Comparison of ENCODE assay signal across 21 cellular contexts in genomic region chr10:132320776-132321469, GRCh38. TPM values are rescaled to one million over a fixed set of nuclear protein-coding genes. Genes with fewer than 3 reads are reported as not detected.
DNase-seq lines count a peak whose midpoint lies in the region; ATAC-seq, FAIRE-seq and TF ChIP-seq lines count a peak whose summit lies in the region.
"Had no signal": no experiment of that assay in that cellular context is flagged by ENCODE, and none has a peak within 500 bp of the region (broad histone marks: within the 10 kb centered on the region; RNA-seq: fewer than 3 reads in every experiment).

No MANE protein-coding gene starts in this region.

- H3K9me3 ChIP-seq in Panc1 (ENCODE audit: control insufficient read depth, insufficient read depth, low read depth, low read length) (no peaks in the 10 kb centered on the region), H1 (ENCODE audit: insufficient read depth in 2 of 2, low read depth in 1 of 2, low read length in 1 of 2) (no peaks in the 10 kb centered on the region), smooth muscle cell (replicated peaks; ENCODE audit: low read depth) (no peaks in the 10 kb centered on the region)
- H3K9me3 ChIP-seq: heart right ventricle, lower lobe of right lung, suprapubic skin had no signal

- H3K4ac ChIP-seq in H1 (replicated peaks; ENCODE audit: insufficient read length, low read depth, low read length): no peak overlapping the region

- BruUV-seq in Panc1 (replicated peaks; lab: Mats Ljungman, UMichigan): no TSS peak

- no peak overlapping the region for H2BK120ac ChIP-seq in H1 (replicated peaks; ENCODE audit: low read depth, low read length)

- H3K14ac ChIP-seq in H1 (ENCODE audit: insufficient read length): no peak overlapping the region

- no peak overlapping the region for H2BK20ac ChIP-seq in H1 (ENCODE audit: low read length)

- H3K4me3 ChIP-seq in Panc1 (ENCODE audit: low read depth in 2 of 2, low read length in 2 of 2) (no peak overlapping the region), H1 (ENCODE audit: extremely low read depth in 1 of 4, insufficient read depth in 2 of 4, low read depth in 3 of 4, low read length in 4 of 4) (no peak overlapping the region), smooth muscle cell (no peak overlapping the region)
- H3K4me3 ChIP-seq: heart right ventricle, lower lobe of right lung, suprapubic skin had no signal

- no peak overlapping the region for H4K8ac ChIP-seq in H1 (ENCODE audit: extremely low read depth, insufficient read depth, low read length)

- H4K20me1 ChIP-seq in H1 (replicated peaks in 1 of 2; ENCODE audit: control insufficient read depth in 1 of 2, insufficient read depth in 2 of 2, low read length in 2 of 2): no peaks in the 10 kb centered on the region
- H4K20me1 ChIP-seq in smooth muscle cell (ENCODE audit: low read depth): no peaks in the 10 kb centered on the region

- H3K4me1 ChIP-seq in Panc1 (ENCODE audit: control insufficient read depth, insufficient read depth, low read length) (peaks cover 33% of the 10 kb centered on the region), H1 (replicated peaks in 1 of 4; ENCODE audit: control insufficient read depth in 3 of 4, insufficient read depth in 4 of 4, low read length in 3 of 4) (no peaks in the 10 kb centered on the region; a peak in 1 of 7 replicates), smooth muscle cell (ENCODE audit: low read depth) (no peaks in the 10 kb centered on the region)
- H3K4me1 ChIP-seq: lower lobe of right lung had no signal

- no peak overlapping the region for H3K23ac ChIP-seq in H1 (ENCODE audit: insufficient read length)

- H2BK12ac ChIP-seq in H1 (ENCODE audit: low read depth, low read length): no peak overlapping the region

- in situ Hi-C loops in Panc1 (cut with HindIII; ENCODE audit: low pct_unique_long_range_greater_than_20kb, low sequenced_read_pairs): no loop called here

- no peaks in the 10 kb centered on the region for H3K27me3 ChIP-seq in Panc1 (ENCODE audit: control insufficient read depth, insufficient read depth, low read length)
- H3K27me3 ChIP-seq in H1 (replicated peaks in 1 of 4; ENCODE audit: control insufficient read depth in 3 of 4, extremely low read depth in 1 of 4, insufficient read depth in 3 of 4, low read length in 3 of 4): no peaks in the 10 kb centered on the region
- H3K27me3 ChIP-seq in smooth muscle cell (ENCODE audit: low read depth): no peaks in the 10 kb centered on the region
- H3K27me3 ChIP-seq: heart right ventricle, suprapubic skin had no signal

- H3K9ac ChIP-seq in H1 (replicated peaks in 1 of 4; ENCODE audit: extremely low read depth in 1 of 4, low read depth in 3 of 4, low read length in 3 of 4) (no peak overlapping the region), smooth muscle cell (ENCODE audit: low read depth) (peak overlapping the region; percentile 65)

- no peaks in the 10 kb centered on the region for H3K23me2 ChIP-seq in H1 (ENCODE audit: low read depth, low read length)

- intact Hi-C loops in Right ventricle myocardium inferior (cut with DNase I): no loop called here
- intact Hi-C loops in Right ventricle myocardium superior (cut with DNase I): no loop called here
- intact Hi-C loops in Panc1 (cut with micrococcal nuclease; ENCODE audit: unreplicated experiment): no loop called here

- TF ChIP-seq EP300 in H1 (IDR thresholded peaks at IDR 0.05; ENCODE audit: borderline replicate concordance in 1 of 2, low read depth in 2 of 2, low read length in 2 of 2): no peak

- H2AK5ac ChIP-seq in H1 (ENCODE audit: low read depth, low read length): no peak overlapping the region

- no peaks in the 10 kb centered on the region for H3K79me2 ChIP-seq in H1 (ENCODE audit: control insufficient read depth in 1 of 2, insufficient read depth in 2 of 2, low read length in 2 of 2)
- H3K79me2 ChIP-seq in smooth muscle cell (ENCODE audit: low read depth): no peaks in the 10 kb centered on the region

- no peak overlapping the region for H3K18ac ChIP-seq in H1 (ENCODE audit: extremely low read depth, low read length)

- TF ChIP-seq POLR2A in H1 (IDR thresholded peaks at IDR 0.05; ENCODE audit: control extremely low read depth in 1 of 2, low read depth in 2 of 2, low read length in 2 of 2): no peak

- TF ChIP-seq CTCF in Panc1 (IDR thresholded peaks at IDR 0.05): no peak
- no peak for TF ChIP-seq CTCF in H1 (IDR thresholded peaks at IDR 0.05; ENCODE audit: control extremely low read depth in 1 of 3, insufficient read depth in 1 of 3, low read depth in 1 of 3, low read length in 3 of 3)
- TF ChIP-seq CTCF in smooth muscle cell (IDR thresholded peaks at IDR 0.05; ENCODE audit: borderline replicate concordance, insufficient read depth, poor library complexity, severe bottlenecking): no peak

- no peak overlapping the region for H2BK15ac ChIP-seq in H1 (ENCODE audit: low read length)

- H3K4me2 ChIP-seq in H1 (ENCODE audit: insufficient read depth in 1 of 2, low read depth in 2 of 2, low read length in 2 of 2) (no peak overlapping the region), smooth muscle cell (peak overlapping the region; percentile 75)

- no peak for FAIRE-seq in H1 (lab: Jason Lieb, UNC)
- FAIRE-seq: A204.1, colon, endometrium had no signal

- peaks cover 13% of the 10 kb centered on the region for H3F3A ChIP-seq in smooth muscle cell (ENCODE audit: low read depth)

- no peaks in the 10 kb centered on the region for H3K79me1 ChIP-seq in H1 (ENCODE audit: low read depth, low read length)

- no peak overlapping the region for H2AFZ ChIP-seq in H1 (ENCODE audit: low read length)
- H2AFZ ChIP-seq in smooth muscle cell (ENCODE audit: low read depth): no peak overlapping the region

- H4K5ac ChIP-seq in H1 (ENCODE audit: insufficient read length, low read depth, low read length): no peak overlapping the region

- no peak for TF ChIP-seq RAD21 in H1 (IDR thresholded peaks at IDR 0.05 in 1 of 2, conservative IDR thresholded peaks at IDR 0.05 in 1 of 2; ENCODE audit: low read depth in 2 of 2, low read length in 2 of 2)

- ATAC-seq in Right ventricle myocardium inferior (peak; percentile 20), Right ventricle myocardium superior (ENCODE audit: poor library complexity) (no peak), Panc1 (peak; percentile 14), HG03378 (IDR thresholded peaks at IDR 0.05; ENCODE audit: unreplicated experiment) (no peak)

- WGBS in H1 (ENCODE audit: extremely low coverage in 1 of 2, insufficient coverage in 1 of 2, insufficient read length in 1 of 2, insufficient replicate concordance in 2 of 2, low coverage in 1 of 2, low lambda C conversion rate in 2 of 2, missing lambda C conversion rate in 1 of 2), 2 experiments: 86% methylated on average over 9 of the region's 9 CpGs; no CpG with 5 or more reads in 1 of the 2 experiments
- 93% methylated on average over 9 of the region's 9 CpGs for WGBS in smooth muscle cell (ENCODE audit: low lambda C conversion rate)

- H3K56ac ChIP-seq in H1 (replicated peaks; ENCODE audit: insufficient read length, low read depth, low read length): no peak overlapping the region

- DNase-seq in Right ventricle myocardium inferior (ENCODE audit: missing footprints) (no peak), Right ventricle myocardium superior (no peak), Panc1 (ENCODE audit: low read depth, low spot score) (no peak), H1 (ENCODE audit: low read depth in 1 of 2, low spot score in 2 of 2) (no peak), smooth muscle cell (lab: John Stamatoyannopoulos, UW; ENCODE audit: unreplicated experiment) (no peak), inferior parietal cortex (ENCODE audit: extremely low spot score) (no peak), SIG-M5 (lab: John Stamatoyannopoulos, UW) (no peak)
- DNase-seq: activated naive CD4-positive, alpha-beta T cell treated with anti-CD3 and anti-CD28 coated beads, Interleukin-2, amount 10 ng/mL, durations not matched to agents 7 days and 5 days; activated T-cell treated with anti-CD3 and anti-CD28 coated beads, Interleukin-2, amount 50 U/mL, for 4 hours; heart right ventricle; KG1; NCI-H1048; NCI-H2029; stimulated activated CD4-positive, alpha-beta T cell treated with anti-CD3 and anti-CD28 coated beads, Interleukin-12 subunit alpha, Interleukin-12 subunit beta, amount 100 ng/mL, for 4 hours had no signal

- no peaks in the 10 kb centered on the region for H3K36me3 ChIP-seq in Panc1 (ENCODE audit: control insufficient read depth, insufficient read depth, low read length)
- H3K36me3 ChIP-seq in H1 (ENCODE audit: control insufficient read depth in 2 of 4, insufficient read depth in 4 of 4, low read length in 3 of 4): no peaks in the 10 kb centered on the region; a peak in 1 of 8 replicates
- no peaks in the 10 kb centered on the region for H3K36me3 ChIP-seq in smooth muscle cell (ENCODE audit: low read depth)
- H3K36me3 ChIP-seq: lower lobe of right lung, suprapubic skin had no signal

- H3K27ac ChIP-seq in Panc1 (ENCODE audit: low read length): peak overlapping the region; percentile 72
- H3K27ac ChIP-seq in H1 (ENCODE audit: low read depth, low read length): no peak overlapping the region
- peak overlapping the region; percentile 76 for H3K27ac ChIP-seq in smooth muscle cell (ENCODE audit: low read depth)
- H3K27ac ChIP-seq: C4-2B, lower lobe of right lung, suprapubic skin had no signal

- CTCF ChIA-PET in Panc1 (lab: Charles Lee): no interaction called here
- CTCF ChIA-PET in H1 (lab: Charles Lee; ENCODE audit: partially characterized antibody): interaction anchor here (0.6 to 1.1 kb wide), 4 partner anchors 10 to 381 kb away, joined by 3 to 4 read pairs (median 3); no protein-coding TSS in a partner anchor

- H2BK5ac ChIP-seq in H1 (ENCODE audit: low read depth, low read length): no peak overlapping the region

- H4K91ac ChIP-seq in H1 (replicated peaks; ENCODE audit: insufficient read length, low read length): peak overlapping the region; percentile 54

- POLR2A ChIA-PET in Panc1 (lab: Charles Lee) (no interaction called here), H1 (lab: Charles Lee; ENCODE audit: partially characterized antibody) (no interaction called here)

RNA-seq across cellular contexts. Expression of gene LRRC27, which starts 11.1 kb away (rescaled TPM):
- total RNA-seq in Right ventricle myocardium inferior (4.2 TPM), Right ventricle myocardium superior (3.9 TPM), Panc1 (2021; ENCODE audit: unreplicated experiment) (15.7 TPM), smooth muscle cell (6.3 and 7.6 TPM in 2 replicates)
- polyA plus RNA-seq in Panc1 (2012; ENCODE audit: insufficient read length): 15.9 TPM
- total RNA-seq in H1 (2021; fragmentation: NEBNext Ultra II Directional; extraction: Animal tissue kit (Norgen Biotek cat#: 25700)): 3.8 and 4.3 TPM in 2 replicates
- polyA plus RNA-seq in H1 (2011; rRNA removed) (1.2 and 2.0 TPM in 2 replicates), smooth muscle cell (11.5 and 12.8 TPM in 2 replicates)
- 3.1 TPM for polyA plus RNA-seq in H1 (2011; cell fraction: cytosol; rRNA removed)
- 8.2 TPM for polyA plus RNA-seq in H1 (2011; cell fraction: nucleus; rRNA removed)
- polyA plus RNA-seq in H1 (2012, experiment 1 of 2): 2.8 to 4.0 TPM (median 2.9 TPM) in 4 replicates
- polyA plus RNA-seq in H1 (2012, experiment 2 of 2): 1.7 TPM
- polyA plus RNA-seq in H1 (2013, experiment 1 of 2): 3.6 TPM
- polyA plus RNA-seq in H1 (2013, experiment 2 of 2): 2.5 TPM
- 1.1 and 1.6 TPM in 2 replicates for polyA minus RNA-seq in H1 (2011; rRNA and poly(A)+ RNA removed)
- polyA minus RNA-seq in H1 (2011; cell fraction: cytosol; rRNA and poly(A)+ RNA removed): 0.88 TPM
- 4.0 TPM for polyA minus RNA-seq in H1 (2011; cell fraction: nucleus; rRNA and poly(A)+ RNA removed)

RNA-seq across cellular contexts. Expression of gene STK32C, which starts 13.2 kb away (rescaled TPM):
- 7.0 TPM for total RNA-seq in Right ventricle myocardium inferior
- total RNA-seq in Right ventricle myocardium superior: 5.9 TPM
- 53.7 TPM for total RNA-seq in Panc1 (2021; ENCODE audit: unreplicated experiment)
- 74.8 TPM for polyA plus RNA-seq in Panc1 (2012; ENCODE audit: insufficient read length)
- total RNA-seq in H1 (2021; fragmentation: NEBNext Ultra II Directional; extraction: Animal tissue kit (Norgen Biotek cat#: 25700)): 15.6 and 17.3 TPM in 2 replicates
- polyA plus RNA-seq in H1 (2011; rRNA removed): 10.6 and 18.1 TPM in 2 replicates
- polyA plus RNA-seq in H1 (2011; cell fraction: cytosol; rRNA removed): 19.9 TPM
- polyA plus RNA-seq in H1 (2011; cell fraction: nucleus; rRNA removed): 22.0 TPM
- polyA plus RNA-seq in H1 (2012, experiment 1 of 2): 13.4 to 23.5 TPM (median 20.3 TPM) in 4 replicates
- polyA plus RNA-seq in H1 (2012, experiment 2 of 2): 11.9 TPM
- 11.6 TPM for polyA plus RNA-seq in H1 (2013, experiment 1 of 2)
- 10.9 TPM for polyA plus RNA-seq in H1 (2013, experiment 2 of 2)
- 7.3 and 11.0 TPM in 2 replicates for polyA minus RNA-seq in H1 (2011; rRNA and poly(A)+ RNA removed)
- polyA minus RNA-seq in H1 (2011; cell fraction: cytosol; rRNA and poly(A)+ RNA removed): 5.1 TPM
- polyA minus RNA-seq in H1 (2011; cell fraction: nucleus; rRNA and poly(A)+ RNA removed): 8.8 TPM
- 1.4 and 2.3 TPM in 2 replicates for total RNA-seq in smooth muscle cell
- polyA plus RNA-seq in smooth muscle cell: 9.2 and 13.2 TPM in 2 replicates

Comparison
In these comparisons a context has a peak if more than half of its experiments do, and no peak if none do; other contexts are left out.
1. ATAC-seq: peak in Right ventricle myocardium inferior (single experiment) and Panc1 (single experiment); none in Right ventricle myocardium superior (single experiment) and HG03378 (single experiment).